In genomic region chr4:174554329-174554728, GRCh38 we compare ENCODE assay signal across 29 cellular contexts. TPM values are rescaled to one million over a fixed set of nuclear protein-coding genes. Genes with fewer than 3 reads are reported as not detected.
"Had no signal": no experiment of that assay in that cellular context is flagged by ENCODE, and none has a peak within 500 bp of the region (broad histone marks: within the 10 kb centered on the region; RNA-seq: fewer than 3 reads in every experiment).

No MANE protein-coding gene starts in this region.

- ATAC-seq: activated CD4-positive, alpha-beta T cell treated with anti-CD3 and anti-CD28 coated beads for 36 hours; activated T-helper 17 cell treated with anti-CD3 and anti-CD28 coated beads, Interleukin-2, amount 50 U/mL, for 72 hours; natural killer cell treated with Interleukin-12 subunit alpha and Interleukin-12 subunit beta and Interleukin-15 and Interleukin-18, amount 100 ng/mL, for 72 hours; psoas muscle had no signal

- H3K36me3 Mint-ChIP-seq: activated naive CD8-positive, alpha-beta T cell; immature natural killer cell had no signal

- H3K27ac Mint-ChIP-seq: activated B cell treated with CpG ODN at 0.5 μM for 24 hours; activated CD4-positive, alpha-beta T cell treated with anti-CD3 and anti-CD28 coated beads for 36 hours; activated naive CD8-positive, alpha-beta T cell; activated T-cell treated with anti-CD3 and anti-CD28 coated beads, Interleukin-2, amount 50 U/mL, for 24 hours; activated T-helper 17 cell treated with anti-CD3 and anti-CD28 coated beads, Interleukin-2, amount 50 U/mL, for 72 hours; immature natural killer cell; natural killer cell treated with Interleukin-12 subunit alpha and Interleukin-12 subunit beta and Interleukin-15 and Interleukin-18, amount 100 ng/mL, for 72 hours; stimulated activated naive CD8-positive, alpha-beta T cell treated with anti-CD3 and anti-CD28 coated beads, Interleukin-15, Interleukin-2, amounts not matched to agents 100 ng/mL and 50 ng/mL, for 24 hours had no signal

- H3K27me3 ChIP-seq: hepatocyte, neutrophil, ovary, right atrium auricular region, tibial artery had no signal

- H3K27me3 Mint-ChIP-seq: activated B cell treated with CpG ODN at 0.5 μM for 24 hours; activated CD4-positive, alpha-beta T cell treated with anti-CD3 and anti-CD28 coated beads for 36 hours; activated T-cell treated with anti-CD3 and anti-CD28 coated beads, Interleukin-2, amount 50 U/mL, for 24 hours; activated T-helper 17 cell treated with anti-CD3 and anti-CD28 coated beads, Interleukin-2, amount 50 U/mL, for 72 hours; central memory CD8-positive, alpha-beta T cell; stimulated activated naive CD8-positive, alpha-beta T cell treated with anti-CD3 and anti-CD28 coated beads, Interleukin-15, Interleukin-2, amounts not matched to agents 100 ng/mL and 50 ng/mL, for 24 hours had no signal

- H3K4me3 ChIP-seq: esophagus muscularis mucosa, hepatocyte, left ventricle myocardium inferior, ovary, psoas muscle, right atrium auricular region, tibial artery had no signal

- H3K27ac ChIP-seq: esophagus muscularis mucosa, hepatocyte, left ventricle myocardium inferior, neutrophil, ovary, psoas muscle, right atrium auricular region, tibial artery had no signal

- H3K4me1 ChIP-seq: esophagus muscularis mucosa, left ventricle myocardium inferior, psoas muscle, right atrium auricular region, tibial artery had no signal

- DNase-seq: activated B cell treated with CpG ODN at 0.5 μM for 24 hours; activated CD4-positive, alpha-beta T cell treated with anti-CD3 and anti-CD28 coated beads for 36 hours; activated CD4-positive, alpha-beta T cell treated with anti-CD3 and anti-CD28 coated beads, Interleukin-2, amount 50 U/mL, for 4 hours; activated CD8-positive, alpha-beta memory T cell treated with anti-CD3 and anti-CD28 coated beads for 24 hours; activated CD8-positive, alpha-beta memory T cell treated with anti-CD3 and anti-CD28 coated beads, Interleukin-2, amount 50 U/mL, for 4 hours; activated T-cell treated with anti-CD3 and anti-CD28 coated beads, Interleukin-2, amount 50 U/mL, for 24 hours; effector memory CD4-positive, alpha-beta T cell; glutamatergic neuron; immature natural killer cell; kidney glomerular epithelial cell; left ventricle myocardium inferior; midbrain; ovary; psoas muscle; stimulated activated CD4-positive, alpha-beta T cell treated with anti-CD3 and anti-CD28 coated beads, Interleukin-12 subunit alpha, Interleukin-12 subunit beta, amount 100 ng/mL, for 4 hours; stimulated activated CD4-positive, alpha-beta T cell treated with anti-CD3 and anti-CD28 coated beads, Interleukin-1b, Interleukin-23, amount 100 ng/mL, for 48 hours; T1000; tibial artery had no signal

- H3K4me3 Mint-ChIP-seq: activated B cell treated with CpG ODN at 0.5 μM for 24 hours; activated CD4-positive, alpha-beta T cell treated with anti-CD3 and anti-CD28 coated beads for 36 hours; activated naive CD8-positive, alpha-beta T cell; activated T-cell treated with anti-CD3 and anti-CD28 coated beads, Interleukin-2, amount 50 U/mL, for 24 hours; activated T-helper 17 cell treated with anti-CD3 and anti-CD28 coated beads, Interleukin-2, amount 50 U/mL, for 72 hours; central memory CD8-positive, alpha-beta T cell; immature natural killer cell; natural killer cell treated with Interleukin-12 subunit alpha and Interleukin-12 subunit beta and Interleukin-15 and Interleukin-18, amount 100 ng/mL, for 72 hours; stimulated activated naive CD8-positive, alpha-beta T cell treated with anti-CD3 and anti-CD28 coated beads, Interleukin-15, Interleukin-2, amounts not matched to agents 100 ng/mL and 50 ng/mL, for 24 hours had no signal

- H3K9me3 Mint-ChIP-seq: activated B cell treated with CpG ODN at 0.5 μM for 24 hours had no signal

- H3K9me3 ChIP-seq: esophagus muscularis mucosa, left ventricle myocardium inferior, neutrophil, ovary, psoas muscle, right atrium auricular region, tibial artery had no signal

- H3K36me3 ChIP-seq: esophagus muscularis mucosa, left ventricle myocardium inferior, neutrophil, ovary, right atrium auricular region, tibial artery had no signal

- H3K4me1 Mint-ChIP-seq: activated B cell treated with CpG ODN at 0.5 μM for 24 hours; activated CD4-positive, alpha-beta T cell treated with anti-CD3 and anti-CD28 coated beads for 36 hours; activated T-helper 17 cell treated with anti-CD3 and anti-CD28 coated beads, Interleukin-2, amount 50 U/mL, for 72 hours; central memory CD8-positive, alpha-beta T cell; immature natural killer cell had no signal

RNA-seq across cellular contexts. Expression of gene HPGD, which starts 32.0 kb away (rescaled TPM):
- total RNA-seq: activated B cell treated with CpG ODN at 0.5 μM for 24 hours, dermis microvascular lymphatic vessel endothelial cell, lung microvascular endothelial cell had no signal
